Comparison of ENCODE assay signal across 10 cellular contexts in genomic region chr1:213985181-213986019, GRCh38. TPM values are rescaled to one million over a fixed set of nuclear protein-coding genes. Genes with fewer than 3 reads are reported as not detected.
DNase-seq lines count a peak whose midpoint lies in the region; ATAC-seq and TF ChIP-seq lines count a peak whose summit lies in the region.
"Had no signal": no experiment of that assay in that cellular context is flagged by ENCODE, and none has a peak within 500 bp of the region (broad histone marks: within the 10 kb centered on the region; RNA-seq: fewer than 3 reads in every experiment).

No MANE protein-coding gene starts in this region.

- H3K9me2 ChIP-seq in GM23338 (ENCODE audit: insufficient read depth) = no peaks in the 10 kb centered on the region

- peak; percentile 65 for DNase-seq in GM23338 (ENCODE audit: low spot score)
- peak; percentile 44 for DNase-seq in NCI-H774 (lab: John Stamatoyannopoulos, UW)
- DNase-seq in left ventricle myocardium inferior = no peak
- no peak for DNase-seq in putamen (ENCODE audit: low spot score)
- DNase-seq: cortex of kidney had no signal

- H3K4me3 ChIP-seq in GM23338 (peak overlapping the region; percentile 80), left ventricle myocardium inferior (peak overlapping the region; percentile 75), neuron (ENCODE audit: low read length) (peak overlapping the region; percentile 18)
- H3K4me3 ChIP-seq: prostate gland had no signal

- peaks cover 29% of the 10 kb centered on the region for H3F3A ChIP-seq in GM23338 (replicated peaks; ENCODE audit: low read depth)

- H3K4me3 Mint-ChIP-seq in GM23338 = peak overlapping the region; percentile 86

- intact Hi-C loops in left ventricle myocardium inferior (cut with micrococcal nuclease) = no loop called here

- no peak overlapping the region for H3K27ac Mint-ChIP-seq in GM23338

- no peaks in the 10 kb centered on the region for H3K9me3 Mint-ChIP-seq in GM23338

- TF ChIP-seq CTCF in GM23338 (conservative IDR thresholded peaks at IDR 0.05; ENCODE audit: low read depth in 2 of 2) = no peak
- TF ChIP-seq CTCF in left ventricle myocardium inferior (IDR thresholded peaks at IDR 0.05; ENCODE audit: borderline replicate concordance) = no peak

- H3K4me1 Mint-ChIP-seq in GM23338 = peaks cover 66% of the 10 kb centered on the region

- ATAC-seq in GM23338 (peak; percentile 8), GM21619 (IDR thresholded peaks at IDR 0.05; ENCODE audit: unreplicated experiment) (no peak), GM18870 (IDR thresholded peaks at IDR 0.05; ENCODE audit: unreplicated experiment) (no peak), GM18502 (IDR thresholded peaks at IDR 0.05; ENCODE audit: poor library complexity, unreplicated experiment) (no peak)

- H3K36me3 ChIP-seq in GM23338 (ENCODE audit: insufficient read depth) (no peaks in the 10 kb centered on the region), left ventricle myocardium inferior (no peaks in the 10 kb centered on the region), neuron (ENCODE audit: insufficient read depth, low read length) (no peaks in the 10 kb centered on the region)
- H3K36me3 ChIP-seq: prostate gland had no signal

- no peak overlapping the region for H2AFZ ChIP-seq in GM23338
- no peak overlapping the region for H2AFZ ChIP-seq in neuron (ENCODE audit: low read depth, low read length)

- peaks cover 15% of the 10 kb centered on the region; the same call in 1 of the 2 replicates for H4K20me1 ChIP-seq in GM23338 (replicated peaks; ENCODE audit: insufficient read depth)

- H3K9me3 ChIP-seq in left ventricle myocardium inferior (replicated peaks) (no peaks in the 10 kb centered on the region), neuron (ENCODE audit: low read length) (no peaks in the 10 kb centered on the region)
- H3K9me3 ChIP-seq: prostate gland had no signal

- no peak overlapping the region for H3K27ac ChIP-seq in GM23338 (ENCODE audit: low read depth)
- peak overlapping the region; percentile 33 for H3K27ac ChIP-seq in left ventricle myocardium inferior (replicated peaks)
- H3K27ac ChIP-seq: prostate gland had no signal

- H3K36me3 Mint-ChIP-seq in GM23338 (ENCODE audit: low read depth) = no peaks in the 10 kb centered on the region

- no peaks in the 10 kb centered on the region for H3K79me2 ChIP-seq in GM23338 (replicated peaks; ENCODE audit: insufficient read depth)

- H3K4me2 ChIP-seq in GM23338 = peak overlapping the region; percentile 100

- H3K27me3 Mint-ChIP-seq in GM23338 (ENCODE audit: insufficient read depth, low read depth, poor library complexity) = peaks cover 92% of the 10 kb centered on the region

- H3K4me1 ChIP-seq in GM23338 (ENCODE audit: insufficient read depth) = peaks cover 66% of the 10 kb centered on the region
- peaks cover 68% of the 10 kb centered on the region for H3K4me1 ChIP-seq in left ventricle myocardium inferior
- H3K4me1 ChIP-seq in neuron (ENCODE audit: insufficient read depth, low read length) = peaks cover 47% of the 10 kb centered on the region

- H3K27me3 ChIP-seq in GM23338 (ENCODE audit: insufficient read depth) = peaks cover 89% of the 10 kb centered on the region
- H3K27me3 ChIP-seq in left ventricle myocardium inferior (ENCODE audit: low read depth) = peaks cover 84% of the 10 kb centered on the region
- H3K27me3 ChIP-seq in neuron (ENCODE audit: insufficient read depth, low read length) = peaks cover 63% of the 10 kb centered on the region

TF ChIP-seq in GM23338, 12 proteins besides CTCF, POLR2A, EP300 and RAD21 (continues in another document):
- TF ChIP-seq ZNF114 (CRISPR knock-in tag; IDR thresholded peaks at IDR 0.05) (no peak), ZNF331 (CRISPR knock-in tag; IDR thresholded peaks at IDR 0.05; ENCODE audit: low read depth) (no peak), EZH2phosphoT487 (IDR thresholded peaks at IDR 0.05; ENCODE audit: unreplicated experiment) (peak; percentile 46), POLR2AphosphoS5 (IDR thresholded peaks at IDR 0.05; ENCODE audit: low read depth) (no peak), CREB1 (CRISPR knock-in tag; IDR thresholded peaks at IDR 0.05; ENCODE audit: low read depth) (no peak), JUNB (IDR thresholded peaks at IDR 0.05; ENCODE audit: unreplicated experiment) (no peak), EZH2 (IDR thresholded peaks at IDR 0.05; ENCODE audit: low read depth, unreplicated experiment) (peak; percentile 86), STAT1 (IDR thresholded peaks at IDR 0.05; ENCODE audit: unreplicated experiment) (no peak), NANOG (IDR thresholded peaks at IDR 0.05; ENCODE audit: borderline replicate concordance) (no peak), REST (IDR thresholded peaks at IDR 0.05; ENCODE audit: unreplicated experiment) (no peak)
- TF ChIP-seq, protein P1, sequence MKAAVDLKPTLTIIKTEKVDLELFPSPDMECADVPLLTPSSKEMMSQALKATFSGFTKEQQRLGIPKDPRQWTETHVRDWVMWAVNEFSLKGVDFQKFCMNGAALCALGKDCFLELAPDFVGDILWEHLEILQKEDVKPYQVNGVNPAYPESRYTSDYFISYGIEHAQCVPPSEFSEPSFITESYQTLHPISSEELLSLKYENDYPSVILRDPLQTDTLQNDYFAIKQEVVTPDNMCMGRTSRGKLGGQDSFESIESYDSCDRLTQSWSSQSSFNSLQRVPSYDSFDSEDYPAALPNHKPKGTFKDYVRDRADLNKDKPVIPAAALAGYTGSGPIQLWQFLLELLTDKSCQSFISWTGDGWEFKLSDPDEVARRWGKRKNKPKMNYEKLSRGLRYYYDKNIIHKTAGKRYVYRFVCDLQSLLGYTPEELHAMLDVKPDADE (IDR thresholded peaks at IDR 0.05) = no peak

RNA-seq across cellular contexts. Expression of gene PROX1, which starts 2.4 kb away (rescaled TPM):
- 0.39 and 0.49 TPM in 2 replicates for total RNA-seq in GM23338 (2014; rRNA removed; shearing (Covaris generic))
- polyA plus RNA-seq in GM23338 (2016; fragmentation: Nextera tagmentation; extraction: Ambion mirVana) = 0.66 and 0.92 TPM in 2 replicates
- total RNA-seq in left ventricle myocardium inferior = 80.6 TPM

Comparison
In these comparisons a context has a peak if more than half of its experiments do, and no peak if none do; other contexts are left out.
1. DNase-seq: peak in GM23338 (single experiment) and NCI-H774 (single experiment); none in left ventricle myocardium inferior (single experiment) and putamen (single experiment).
2. H3K4me3 ChIP-seq: peak in every context shown above with its lines; median percentile 80 in GM23338; 75 in left ventricle myocardium inferior; 18 in neuron.
3. RNA of gene PROX1, which starts 2.4 kb away (total RNA-seq): 80.6 TPM in left ventricle myocardium inferior (single experiment); 0.39 to 0.49 TPM in GM23338; every median in the first group is over 10 times any median in the second.